11 cellular contexts compared by ENCODE assay signal in genomic region chr18:51053822-51054221, GRCh38. TPM values are rescaled to one million over a fixed set of nuclear protein-coding genes. Genes with fewer than 3 reads are reported as not detected.
DNase-seq lines count a peak whose midpoint lies in the region; ATAC-seq and TF ChIP-seq lines count a peak whose summit lies in the region.
"Had no signal": no experiment of that assay in that cellular context is flagged by ENCODE, and none has a peak within 500 bp of the region (broad histone marks: within the 10 kb centered on the region; RNA-seq: fewer than 3 reads in every experiment).

No MANE protein-coding gene starts in this region.

- peaks cover 7% of the 10 kb centered on the region for H3K4me1 ChIP-seq in HAP-1
- H3K4me1 ChIP-seq: psoas muscle had no signal

- H3K4me3 Mint-ChIP-seq in WTC11, result no peak overlapping the region
- H3K4me3 Mint-ChIP-seq in natural killer cell, result no peak overlapping the region

- H3K36me3 Mint-ChIP-seq in WTC11, result peaks cover 39% of the 10 kb centered on the region
- H3K36me3 Mint-ChIP-seq in natural killer cell, result peaks cover 7% of the 10 kb centered on the region

- no peaks in the 10 kb centered on the region for H3K9me3 Mint-ChIP-seq in WTC11
- no peaks in the 10 kb centered on the region for H3K9me3 Mint-ChIP-seq in natural killer cell

- TF ChIP-seq CTCF in WTC11 (IDR thresholded peaks at IDR 0.05), result no peak
- TF ChIP-seq CTCF in natural killer cell (IDR thresholded peaks at IDR 0.05), result no peak
- TF ChIP-seq CTCF in GM20000 (IDR thresholded peaks at IDR 0.05; ENCODE audit: extremely low read depth, missing control alignments), result no peak

- CTCF ChIA-PET in WTC11 (lab: Charles Lee), result no interaction called here

- H3K36me3 ChIP-seq in HAP-1 (replicated peaks), result peaks cover 33% of the 10 kb centered on the region

- no peak overlapping the region for H3K4me3 ChIP-seq in HAP-1
- H3K4me3 ChIP-seq: psoas muscle had no signal

- POLR2A ChIA-PET in WTC11 (lab: Charles Lee), result no interaction called here

- H3K27me3 Mint-ChIP-seq in WTC11 (ENCODE audit: low read depth) (no peaks in the 10 kb centered on the region), natural killer cell (ENCODE audit: low read depth in 2 of 2) (no peaks in the 10 kb centered on the region)

- H3K27ac Mint-ChIP-seq in WTC11 (peak overlapping the region; percentile 44; the same call in 1 of the 2 replicates), natural killer cell (peak overlapping the region; percentile 89 to 92)

- no peaks in the 10 kb centered on the region for H3K27me3 ChIP-seq in HAP-1 (ENCODE audit: low read depth)

- ATAC-seq in GM19351 (IDR thresholded peaks at IDR 0.05; ENCODE audit: unreplicated experiment), result peak; percentile 67
- peak; percentile 67 for ATAC-seq in HG02763 (IDR thresholded peaks at IDR 0.05; ENCODE audit: unreplicated experiment)
- ATAC-seq in WTC11, result no peak
- peak; percentile 72 to 84 (median 78) for ATAC-seq in natural killer cell
- ATAC-seq in HG03039 (IDR thresholded peaks at IDR 0.05; ENCODE audit: unreplicated experiment), result no peak
- ATAC-seq: psoas muscle had no signal

- peaks cover 29% of the 10 kb centered on the region for H3K4me1 Mint-ChIP-seq in WTC11
- H3K4me1 Mint-ChIP-seq in natural killer cell, result peaks cover 27 to 32% of the 10 kb centered on the region in 2 donors

- intact Hi-C loops in natural killer cell (cut with micrococcal nuclease), result loop anchor here (5.0 to 10.0 kb wide), 2 partner anchors 89 to 177 kb away; partner anchors contain the start of genes ELAC1 and ME2

- DNase-seq in WTC11 (ENCODE audit: low spot score) (no peak), natural killer cell (no peak), GM20000 (ENCODE audit: low spot score) (no peak), HAP-1 (ENCODE audit: low spot score in 2 of 2) (no peak)
- no peak for DNase-seq in NK-92 treated with Interleukin-12 subunit alpha and Interleukin-12 subunit beta, amount 100 ng/mL, for 24 hours (lab: John Stamatoyannopoulos, UW)
- DNase-seq: NCI-H345; psoas muscle; stimulated activated CD8-positive, alpha-beta memory T cell treated with anti-CD3 and anti-CD28 coated beads, Interleukin-4, amount 100 ng/mL, for 48 hours had no signal

- in situ Hi-C loops in HAP-1 (cut with MboI; ENCODE audit: low sequenced_read_pairs), result no loop called here

- no peaks in the 10 kb centered on the region for H3K9me3 ChIP-seq in HAP-1
- H3K9me3 ChIP-seq: psoas muscle had no signal

TF ChIP-seq in WTC11, 78 proteins besides CTCF, POLR2A, EP300 and RAD21:
- TF ChIP-seq MLX (CRISPR knock-in tag; IDR thresholded peaks at IDR 0.05), result no peak
- no peak for TF ChIP-seq ZNF396 (CRISPR knock-in tag; IDR thresholded peaks at IDR 0.05; ENCODE audit: borderline replicate concordance)
- TF ChIP-seq, protein P1, sequence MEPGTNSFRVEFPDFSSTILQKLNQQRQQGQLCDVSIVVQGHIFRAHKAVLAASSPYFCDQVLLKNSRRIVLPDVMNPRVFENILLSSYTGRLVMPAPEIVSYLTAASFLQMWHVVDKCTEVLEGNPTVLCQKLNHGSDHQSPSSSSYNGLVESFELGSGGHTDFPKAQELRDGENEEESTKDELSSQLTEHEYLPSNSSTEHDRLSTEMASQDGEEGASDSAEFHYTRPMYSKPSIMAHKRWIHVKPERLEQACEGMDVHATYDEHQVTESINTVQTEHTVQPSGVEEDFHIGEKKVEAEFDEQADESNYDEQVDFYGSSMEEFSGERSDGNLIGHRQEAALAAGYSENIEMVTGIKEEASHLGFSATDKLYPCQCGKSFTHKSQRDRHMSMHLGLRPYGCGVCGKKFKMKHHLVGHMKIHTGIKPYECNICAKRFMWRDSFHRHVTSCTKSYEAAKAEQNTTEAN (CRISPR knock-in tag; IDR thresholded peaks at IDR 0.05), result no peak
- no peak for TF ChIP-seq ZNF425 (CRISPR knock-in tag; conservative IDR thresholded peaks at IDR 0.05)
- no peak for TF ChIP-seq CREB1 (CRISPR knock-in tag; IDR thresholded peaks at IDR 0.05)
- TF ChIP-seq ZNF317 (CRISPR knock-in tag; IDR thresholded peaks at IDR 0.05; ENCODE audit: borderline replicate concordance, low read depth), result no peak
TF ChIP-seq in WTC11: peak in this region for 0.

RNA-seq across cellular contexts. Expression of gene SMAD4, which starts 23.8 kb away (rescaled TPM):
- 105 to 107 TPM (median 107 TPM) in 3 replicates for total RNA-seq in WTC11 (2021)
- 10 to 100 TPM; 63.4 to 92.7 (median 73.8) TPM for total RNA-seq in natural killer cell

Comparison
In these comparisons a context has a peak if more than half of its experiments do, and no peak if none do; other contexts are left out.
1. ATAC-seq: peak in GM19351 (single experiment), HG02763 (single experiment) and natural killer cell (3 of 3); none in WTC11 (single experiment) and HG03039 (single experiment).